In the genomic region with DNA sequence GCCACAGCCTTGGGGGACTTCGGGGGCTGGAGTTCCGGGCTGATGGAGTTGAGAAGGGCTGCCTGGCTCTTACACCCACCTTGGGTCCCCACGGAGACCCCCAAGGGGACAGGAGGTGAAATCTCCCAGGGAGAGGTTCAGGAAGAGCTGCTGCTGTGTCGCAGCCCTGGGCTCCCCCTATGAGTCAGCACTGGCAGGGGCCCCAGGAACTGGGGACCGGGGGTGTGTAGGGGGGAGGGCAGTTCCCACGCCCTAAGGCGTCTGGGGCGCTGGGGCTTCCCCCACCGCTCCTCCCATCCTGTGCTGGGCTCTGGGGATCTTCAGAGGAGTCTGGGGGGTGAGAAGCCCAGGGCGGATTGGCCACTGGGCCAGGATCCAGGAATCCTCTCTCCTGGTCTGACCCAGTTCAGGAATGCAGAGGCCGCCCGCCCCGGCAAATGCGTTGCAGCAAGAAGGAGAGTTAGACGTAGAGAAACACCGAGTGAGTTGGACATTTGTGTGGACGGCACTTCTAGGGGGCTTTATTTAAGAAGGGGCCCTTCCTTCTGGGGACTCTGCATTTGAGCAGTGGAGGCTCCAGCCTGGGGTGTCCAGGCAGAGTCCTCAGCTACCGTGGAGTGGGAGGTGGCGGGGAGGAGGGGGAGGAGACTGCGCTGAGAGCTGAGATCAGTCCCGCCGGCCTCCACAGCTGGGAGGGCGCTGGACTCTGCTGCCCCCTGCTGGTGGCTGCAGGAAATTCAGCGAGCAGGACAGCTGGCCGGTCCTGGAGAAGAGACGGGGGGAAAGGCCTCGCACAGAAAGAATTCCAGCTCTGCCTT, we compare ENCODE assay signal across 1 cellular context.
TF ChIP-seq lines count a peak whose summit lies in the region.

No MANE protein-coding gene starts in this region.

TF ChIP-seq in K562, 482 proteins besides CTCF, POLR2A, EP300 and RAD21 (continued from another document and continues in another):
- TF ChIP-seq SMC3 (conservative IDR thresholded peaks at IDR 0.05; ENCODE audit: insufficient read depth, low read depth, low read length) (peak; percentile 97), GTF2F1 (IDR thresholded peaks at IDR 0.05; ENCODE audit: low read depth, low read length) (no peak), TBL1XR1 (IDR thresholded peaks at IDR 0.05; ENCODE audit: low read length in 2 of 2) (0 out of 4 replicates have a peak, but pooled peaks have one; percentile 34 to 61), ATF1 (CRISPR knock-in tag; IDR thresholded peaks at IDR 0.05) (no peak), ATF1 (tag; IDR thresholded peaks at IDR 0.05) (peak; percentile 34), DDX20 (tag; IDR thresholded peaks at IDR 0.05; ENCODE audit: low read depth) (no peak), ZC3H4 (CRISPR knock-in tag; IDR thresholded peaks at IDR 0.05; ENCODE audit: borderline replicate concordance) (peak; percentile 81; the same call in 1 of the 2 replicates), ZNF449 (CRISPR knock-in tag; IDR thresholded peaks at IDR 0.05) (no peak), ETV5 (CRISPR knock-in tag; IDR thresholded peaks at IDR 0.05; ENCODE audit: low read depth) (0 out of 2 replicates have a peak, but pooled peaks have one; percentile 30), MAFG (tag; conservative IDR thresholded peaks at IDR 0.05) (peak; percentile 51), KLF16 (IDR thresholded peaks at IDR 0.05) (peak; percentile 50), SIN3A (IDR thresholded peaks at IDR 0.05; ENCODE audit: borderline replicate concordance in 2 of 2, control insufficient read depth in 1 of 2, low read depth in 2 of 2, low read length in 2 of 2) (peak in 1 of 2 experiments; percentile 41; a peak in 1 of 4 replicates), TEAD1 (CRISPR knock-in tag; IDR thresholded peaks at IDR 0.05) (0 out of 4 replicates have a peak, but pooled peaks of 1 of the 2 experiments have one; percentile 38), ZNF592 (IDR thresholded peaks at IDR 0.05) (0 out of 2 replicates have a peak, but pooled peaks have one; percentile 56), TOE1 (IDR thresholded peaks at IDR 0.05; ENCODE audit: borderline replicate concordance) (0 out of 2 replicates have a peak, but pooled peaks have one; percentile 45), TOE1 (CRISPR knock-in tag; IDR thresholded peaks at IDR 0.05; ENCODE audit: borderline replicate concordance, low read depth) (no peak), TRIM24 (IDR thresholded peaks at IDR 0.05) (no peak), ZNF384 (IDR thresholded peaks at IDR 0.05; ENCODE audit: low read depth, low read length) (peak; percentile 75), LEF1 (IDR thresholded peaks at IDR 0.05) (peak; percentile 69; the same call in 1 of the 2 replicates), SOX6 (IDR thresholded peaks at IDR 0.05) (peak; percentile 9), FOSL1 (tag; conservative IDR thresholded peaks at IDR 0.05) (peak; percentile 93), POLR2AphosphoS5 (IDR thresholded peaks at IDR 0.05; ENCODE audit: control insufficient read depth, insufficient read depth, low read depth, low read length) (0 out of 2 replicates have a peak, but pooled peaks have one; percentile 24), SMARCC2 (IDR thresholded peaks at IDR 0.05; ENCODE audit: low read depth) (peak; percentile 73), ZNF347 (CRISPR knock-in tag; IDR thresholded peaks at IDR 0.05; ENCODE audit: low read depth) (no peak), DPF2 (IDR thresholded peaks at IDR 0.05) (peak; percentile 66), RCOR1 (IDR thresholded peaks at IDR 0.05; ENCODE audit: borderline replicate concordance in 1 of 2, low read depth in 2 of 2, low read length in 2 of 2) (peak in 1 of 2 experiments; percentile 44; a peak in 2 of 4 replicates), JUNB (CRISPR knock-in tag; conservative IDR thresholded peaks at IDR 0.05) (0 out of 2 replicates have a peak, but pooled peaks have one; percentile 30), GABPA (tag; conservative IDR thresholded peaks at IDR 0.05; ENCODE audit: low read depth) (peak; percentile 60; the same call in 1 of the 2 replicates), FOXP1 (CRISPR knock-in tag; IDR thresholded peaks at IDR 0.05) (0 out of 2 replicates have a peak, but pooled peaks have one; percentile 37), TAF1 (IDR thresholded peaks at IDR 0.05; ENCODE audit: control insufficient read depth, extremely low read depth, insufficient read depth, low read length, severe bottlenecking) (peak; percentile 63), SMARCE1 (IDR thresholded peaks at IDR 0.05) (peak; percentile 73; the same call in 1 of the 2 replicates), ZNF197 (CRISPR knock-in tag; IDR thresholded peaks at IDR 0.05; ENCODE audit: low read depth) (no peak), RBBP5 (IDR thresholded peaks at IDR 0.05; ENCODE audit: borderline replicate concordance, insufficient read depth, low read length, poor library complexity, severe bottlenecking) (peak; percentile 35), NFXL1 (CRISPR knock-in tag; IDR thresholded peaks at IDR 0.05) (no peak), CC2D1A (IDR thresholded peaks at IDR 0.05) (peak; percentile 93), ZNF316 (IDR thresholded peaks at IDR 0.05) (peak; percentile 7; the same call in 1 of the 2 replicates), ZBTB7A (IDR thresholded peaks at IDR 0.05; ENCODE audit: borderline replicate concordance, control insufficient read depth, low read depth, low read length) (peak; percentile 88), MNT (conservative IDR thresholded peaks at IDR 0.05) (peak in 1 of 2 experiments; percentile 65; a peak in 2 of 4 replicates), ZNF586 (CRISPR knock-in tag; conservative IDR thresholded peaks at IDR 0.05) (no peak), SMAD1 (IDR thresholded peaks at IDR 0.05; ENCODE audit: low read depth, low read length, partially characterized antibody) (peak; percentile 59), EGR1 (conservative IDR thresholded peaks at IDR 0.05) (peak; percentile 94), HIVEP1 (CRISPR knock-in tag; IDR thresholded peaks at IDR 0.05) (peak; percentile 71; the same call in 1 of the 2 replicates), MTA3 (IDR thresholded peaks at IDR 0.05; ENCODE audit: borderline replicate concordance) (peak; percentile 80), RB1 (IDR thresholded peaks at IDR 0.05; ENCODE audit: low read depth) (peak; percentile 94), RNF2 (IDR thresholded peaks at IDR 0.05) (0 out of 2 replicates have a peak, but pooled peaks have one; percentile 19), ZNF263 (CRISPR knock-in tag; IDR thresholded peaks at IDR 0.05; ENCODE audit: borderline replicate concordance) (peak; percentile 96), HDAC8 (tag; IDR thresholded peaks at IDR 0.05) (0 out of 2 replicates have a peak, but pooled peaks have one; percentile 42), ATF7 (IDR thresholded peaks at IDR 0.05) (peak; percentile 46; the same call in 1 of the 2 replicates), PHF8 (IDR thresholded peaks at IDR 0.05; ENCODE audit: borderline replicate concordance, low read length) (peak; percentile 55; the same call in 1 of the 2 replicates), ZNF655 (CRISPR knock-in tag; IDR thresholded peaks at IDR 0.05) (no peak), TAF7 (tag; IDR thresholded peaks at IDR 0.05) (peak; percentile 72), ARNT (IDR thresholded peaks at IDR 0.05) (peak in 1 of 2 experiments; percentile 24; a peak in 1 of 4 replicates), NCOR1 (IDR thresholded peaks at IDR 0.05) (peak; percentile 69), SRF (CRISPR knock-in tag; IDR thresholded peaks at IDR 0.05) (peak in 1 of 2 experiments; percentile 74; a peak in 1 of 4 replicates), NFE2 (IDR thresholded peaks at IDR 0.05; ENCODE audit: low read depth) (peak; percentile 79), NR2C1 (IDR thresholded peaks at IDR 0.05) (no peak), NR2C1 (tag; IDR thresholded peaks at IDR 0.05) (0 out of 2 replicates have a peak, but pooled peaks have one; percentile 4), NEUROD1 (IDR thresholded peaks at IDR 0.05; ENCODE audit: borderline replicate concordance, low read depth, low read length, partially characterized antibody) (peak; percentile 40), NBN (IDR thresholded peaks at IDR 0.05; ENCODE audit: low read depth) (peak; percentile 39; the same call in 1 of the 2 replicates), CREM (IDR thresholded peaks at IDR 0.05; ENCODE audit: low read depth) (peak; percentile 49), KDM5B (IDR thresholded peaks at IDR 0.05; ENCODE audit: insufficient replicate concordance, low read depth, low read length) (peak; percentile 32), HDAC6 (IDR thresholded peaks at IDR 0.05; ENCODE audit: low read depth, low read length) (no peak)
- TF ChIP-seq, protein P1, sequence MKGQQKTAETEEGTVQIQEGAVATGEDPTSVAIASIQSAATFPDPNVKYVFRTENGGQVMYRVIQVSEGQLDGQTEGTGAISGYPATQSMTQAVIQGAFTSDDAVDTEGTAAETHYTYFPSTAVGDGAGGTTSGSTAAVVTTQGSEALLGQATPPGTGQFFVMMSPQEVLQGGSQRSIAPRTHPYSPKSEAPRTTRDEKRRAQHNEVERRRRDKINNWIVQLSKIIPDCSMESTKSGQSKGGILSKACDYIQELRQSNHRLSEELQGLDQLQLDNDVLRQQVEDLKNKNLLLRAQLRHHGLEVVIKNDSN (CRISPR knock-in tag; IDR thresholded peaks at IDR 0.05) = no peak
